Comparison of ENCODE assay signal across 14 cellular contexts in the genomic region with DNA sequence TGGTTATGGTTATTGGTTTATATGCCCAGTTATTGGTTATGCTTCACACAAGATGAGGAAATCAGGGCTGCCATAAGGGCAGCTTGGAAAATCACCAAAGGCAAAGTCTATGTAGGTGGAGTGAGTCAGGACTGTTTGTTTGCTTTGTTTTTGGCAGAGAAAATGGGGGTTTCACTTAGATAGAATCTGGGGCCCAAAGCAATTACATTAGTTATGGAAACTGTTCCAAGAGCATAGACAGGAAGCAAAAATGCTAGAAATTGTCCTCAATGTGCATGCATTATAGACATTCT. TPM values are rescaled to one million over a fixed set of nuclear protein-coding genes. Genes with fewer than 3 reads are reported as not detected.
DNase-seq lines count a peak whose midpoint lies in the region; ATAC-seq, FAIRE-seq and TF ChIP-seq lines count a peak whose summit lies in the region.
"Had no signal": no experiment of that assay in that cellular context is flagged by ENCODE, and none has a peak within 500 bp of the region (broad histone marks: within the 10 kb centered on the region; RNA-seq: fewer than 3 reads in every experiment).

No MANE protein-coding gene starts in this region.

- no peak for ATAC-seq in CD4-positive, CD25-positive, alpha-beta regulatory T cell (ENCODE audit: low read depth in 2 of 2)
- ATAC-seq in memory B cell (ENCODE audit: low read depth) (no peak), GM19455 (IDR thresholded peaks at IDR 0.05; ENCODE audit: unreplicated experiment) (no peak), GM19452 (IDR thresholded peaks at IDR 0.05; ENCODE audit: unreplicated experiment) (no peak)
- no peak for ATAC-seq in activated CD4-positive, CD25-positive, alpha-beta regulatory T cell treated with anti-CD3 and anti-CD28 coated beads, Interleukin-2, amount 50 U/mL, for 24 hours

- H3K9me3 Mint-ChIP-seq in CD4-positive, CD25-positive, alpha-beta regulatory T cell, result no peaks in the 10 kb centered on the region
- peaks cover 5% of the 10 kb centered on the region for H3K9me3 Mint-ChIP-seq in activated naive CD8-positive, alpha-beta T cell treated with anti-CD3 and anti-CD28 coated beads for 36 hours
- H3K9me3 Mint-ChIP-seq in memory B cell, result no peaks in the 10 kb centered on the region

- no peaks in the 10 kb centered on the region for H3K27me3 ChIP-seq in CD4-positive, CD25-positive, alpha-beta regulatory T cell (ENCODE audit: control insufficient read depth, insufficient read depth, low read length)

- peaks cover 4% of the 10 kb centered on the region for H3K27me3 Mint-ChIP-seq in CD4-positive, CD25-positive, alpha-beta regulatory T cell
- H3K27me3 Mint-ChIP-seq in activated naive CD8-positive, alpha-beta T cell treated with anti-CD3 and anti-CD28 coated beads for 36 hours, result no peaks in the 10 kb centered on the region
- H3K27me3 Mint-ChIP-seq in memory B cell, result no peaks in the 10 kb centered on the region

- no peaks in the 10 kb centered on the region for H3K9me3 ChIP-seq in CD4-positive, CD25-positive, alpha-beta regulatory T cell (ENCODE audit: control insufficient read depth in 2 of 2, low read length in 2 of 2)

- H3K4me1 Mint-ChIP-seq in CD4-positive, CD25-positive, alpha-beta regulatory T cell, result peaks cover 23 to 68% (median 57%) of the 10 kb centered on the region in 4 donors
- peaks cover 68% of the 10 kb centered on the region for H3K4me1 Mint-ChIP-seq in activated naive CD8-positive, alpha-beta T cell treated with anti-CD3 and anti-CD28 coated beads for 36 hours
- H3K4me1 Mint-ChIP-seq in memory B cell, result peaks cover 54% of the 10 kb centered on the region

- peaks cover 63% of the 10 kb centered on the region for H3K4me1 ChIP-seq in CD4-positive, CD25-positive, alpha-beta regulatory T cell (ENCODE audit: control insufficient read depth, insufficient read depth, low read length, poor library complexity, severe bottlenecking)

- peaks cover 34% of the 10 kb centered on the region for H3K36me3 Mint-ChIP-seq in CD4-positive, CD25-positive, alpha-beta regulatory T cell
- peaks cover 69% of the 10 kb centered on the region for H3K36me3 Mint-ChIP-seq in activated naive CD8-positive, alpha-beta T cell treated with anti-CD3 and anti-CD28 coated beads for 36 hours
- H3K36me3 Mint-ChIP-seq in memory B cell, result peaks cover 27% of the 10 kb centered on the region

- DNase-seq in CD4-positive, CD25-positive, alpha-beta regulatory T cell, result no peak
- DNase-seq in GM12891 (ENCODE audit: insufficient read length, low spot score), result no peak
- DNase-seq in activated naive CD8-positive, alpha-beta T cell treated with anti-CD3 and anti-CD28 coated beads for 36 hours, result no peak
- no peak for DNase-seq in memory B cell (ENCODE audit: low spot score in 2 of 2)
- no peak for DNase-seq in NCI-H1436 (lab: John Stamatoyannopoulos, UW)
- DNase-seq: foreskin melanocyte, NCI-H1930, nucleus accumbens had no signal

- H3K4me3 ChIP-seq in CD4-positive, CD25-positive, alpha-beta regulatory T cell (ENCODE audit: low read depth, low read length), result peak overlapping the region; percentile 95

- no peak for TF ChIP-seq POLR2A in GM12891 (IDR thresholded peaks at IDR 0.05; ENCODE audit: low read depth, low read length)

- H3K4me3 Mint-ChIP-seq in CD4-positive, CD25-positive, alpha-beta regulatory T cell, result peak overlapping the region; percentile 91 to 99 (median 96)
- H3K4me3 Mint-ChIP-seq in activated naive CD8-positive, alpha-beta T cell treated with anti-CD3 and anti-CD28 coated beads for 36 hours, result peak overlapping the region; percentile 93
- peak overlapping the region; percentile 92 for H3K4me3 Mint-ChIP-seq in memory B cell

- FAIRE-seq in GM12891 (lab: Jason Lieb, UNC), result peak; percentile 28

- H3K27ac ChIP-seq in CD4-positive, CD25-positive, alpha-beta regulatory T cell (ENCODE audit: insufficient read depth, low read length, poor library complexity, severe bottlenecking), result peak overlapping the region; percentile 48

- peak overlapping the region; percentile 48 to 95 (median 92) for H3K27ac Mint-ChIP-seq in CD4-positive, CD25-positive, alpha-beta regulatory T cell
- peak overlapping the region; percentile 88 for H3K27ac Mint-ChIP-seq in activated naive CD8-positive, alpha-beta T cell treated with anti-CD3 and anti-CD28 coated beads for 36 hours
- H3K27ac Mint-ChIP-seq in memory B cell, result peak overlapping the region; percentile 75

- peaks cover 22% of the 10 kb centered on the region for H3K36me3 ChIP-seq in CD4-positive, CD25-positive, alpha-beta regulatory T cell (ENCODE audit: control insufficient read depth, insufficient read depth, low read length)

TF ChIP-seq in GM12891, 5 proteins besides CTCF, POLR2A, EP300 and RAD21:
- no peak for TF ChIP-seq POU2F2 (IDR thresholded peaks at IDR 0.05; ENCODE audit: low read depth, low read length)
- no peak for TF ChIP-seq SPI1 (IDR thresholded peaks at IDR 0.05; ENCODE audit: low read depth, low read length)
- TF ChIP-seq TAF1 (IDR thresholded peaks at IDR 0.05; ENCODE audit: low read depth, low read length), result no peak
- no peak for TF ChIP-seq PAX5 (IDR thresholded peaks at IDR 0.05; ENCODE audit: insufficient read depth, low read length, severe bottlenecking)
- no peak for TF ChIP-seq POLR2AphosphoS5 (IDR thresholded peaks at IDR 0.05; ENCODE audit: low read depth, low read length)

RNA-seq across cellular contexts. Expression of gene VAMP1, which starts 2.2 kb away (rescaled TPM):
- 67.3 TPM for total RNA-seq in CD4-positive, CD25-positive, alpha-beta regulatory T cell
- 10 to 100 TPM in 3 of 4 donors, 1 to 10 TPM in 1; 9.8 to 16.1 (median 13.5) TPM for polyA plus RNA-seq in CD4-positive, CD25-positive, alpha-beta regulatory T cell
- 30.6 TPM for polyA plus RNA-seq in GM12891 (2012; ENCODE audit: low read depth, missing spikeins)
- total RNA-seq in activated naive CD8-positive, alpha-beta T cell treated with anti-CD3 and anti-CD28 coated beads for 36 hours, result 10 to 100 TPM; 34.8 to 35.7 TPM

RNA-seq across cellular contexts. Expression of gene TAPBPL, which starts 16.4 kb away (rescaled TPM):
- total RNA-seq in CD4-positive, CD25-positive, alpha-beta regulatory T cell, result 28.0 TPM
- 10 to 100 TPM; 34.8 to 72.7 (median 46.9) TPM for polyA plus RNA-seq in CD4-positive, CD25-positive, alpha-beta regulatory T cell
- 29.7 TPM for polyA plus RNA-seq in GM12891 (2012; ENCODE audit: low read depth, missing spikeins)
- total RNA-seq in activated naive CD8-positive, alpha-beta T cell treated with anti-CD3 and anti-CD28 coated beads for 36 hours, result 10 to 100 TPM; 23.7 to 26.6 TPM

RNA-seq across cellular contexts. Expression of gene CD27, which starts 23.5 kb away (rescaled TPM):
- 156 TPM for total RNA-seq in CD4-positive, CD25-positive, alpha-beta regulatory T cell
- 100 to 1,000 TPM; 547 to 707 (median 641) TPM for polyA plus RNA-seq in CD4-positive, CD25-positive, alpha-beta regulatory T cell
- 112 TPM for polyA plus RNA-seq in GM12891 (2012; ENCODE audit: low read depth, missing spikeins)
- 100 to 1,000 TPM; 175 to 181 TPM for total RNA-seq in activated naive CD8-positive, alpha-beta T cell treated with anti-CD3 and anti-CD28 coated beads for 36 hours
- total RNA-seq: chondrocyte, H4, kidney epithelial cell had no signal

RNA-seq across cellular contexts. Expression of gene MRPL51, which starts 24.8 kb away (rescaled TPM):
- 40.5 TPM for total RNA-seq in CD4-positive, CD25-positive, alpha-beta regulatory T cell
- polyA plus RNA-seq in CD4-positive, CD25-positive, alpha-beta regulatory T cell, result 100 to 1,000 TPM; 243 to 372 (median 253) TPM
- 236 TPM for polyA plus RNA-seq in GM12891 (2012; ENCODE audit: low read depth, missing spikeins)
- 100 to 1,000 TPM; 311 to 312 TPM for total RNA-seq in activated naive CD8-positive, alpha-beta T cell treated with anti-CD3 and anti-CD28 coated beads for 36 hours

RNA-seq across cellular contexts. Expression of gene NCAPD2, which starts 25.7 kb away (rescaled TPM):
- total RNA-seq in CD4-positive, CD25-positive, alpha-beta regulatory T cell, result 32.8 TPM
- 10 to 100 TPM; 21.5 to 29.1 (median 26.3) TPM for polyA plus RNA-seq in CD4-positive, CD25-positive, alpha-beta regulatory T cell
- 48.3 TPM for polyA plus RNA-seq in GM12891 (2012; ENCODE audit: low read depth, missing spikeins)
- 100 to 1,000 TPM; 167 to 171 TPM for total RNA-seq in activated naive CD8-positive, alpha-beta T cell treated with anti-CD3 and anti-CD28 coated beads for 36 hours
